9 cellular contexts compared by ENCODE assay signal in genomic region chr15:84714372-84714771, GRCh38. TPM values are rescaled to one million over a fixed set of nuclear protein-coding genes. Genes with fewer than 3 reads are reported as not detected.
DNase-seq lines count a peak whose midpoint lies in the region; ATAC-seq and TF ChIP-seq lines count a peak whose summit lies in the region.
"Had no signal": no experiment of that assay in that cellular context is flagged by ENCODE, and none has a peak within 500 bp of the region (broad histone marks: within the 10 kb centered on the region; RNA-seq: fewer than 3 reads in every experiment).

No MANE protein-coding gene starts in this region.

- peak overlapping the region; percentile 98 to 100 for H3K4me3 Mint-ChIP-seq in CD14-positive monocyte
- H3K4me3 Mint-ChIP-seq in naive thymus-derived CD8-positive, alpha-beta T cell = peak overlapping the region; percentile 91 to 100 (median 94)

- peaks cover 0 to 2% (median 0%) of the 10 kb centered on the region in 3 donors for H3K27me3 Mint-ChIP-seq in CD14-positive monocyte (ENCODE audit: low read depth in 3 of 3)
- no peaks in the 10 kb centered on the region for H3K27me3 Mint-ChIP-seq in naive thymus-derived CD8-positive, alpha-beta T cell

- H3K4me1 Mint-ChIP-seq in CD14-positive monocyte = peaks cover 43% of the 10 kb centered on the region
- peaks cover 14 to 60% (median 45%) of the 10 kb centered on the region in 4 donors for H3K4me1 Mint-ChIP-seq in naive thymus-derived CD8-positive, alpha-beta T cell

- POLR2A ChIA-PET in naive thymus-derived CD8-positive, alpha-beta T cell (lab: Charles Lee) = interaction anchor here (0.5 to 15.6 kb wide), 11 partner anchors 12 to 998 kb away, joined by 3 to 434 read pairs (median 4); partner anchors contain the start of genes NMB, WDR73 and ZNF592

- no TSS peak for BruUV-seq in mammary epithelial cell (replicated peaks; lab: Mats Ljungman, UMichigan)

- peak overlapping the region; percentile 97 for H3K4me2 ChIP-seq in mammary epithelial cell (ENCODE audit: insufficient read depth, low read depth, low read length)

- intact Hi-C loops in CD14-positive monocyte (cut with micrococcal nuclease) (loop anchor here in 1 of 2 donors (10.0 kb wide), 2 partner anchors 60 to 270 kb away; partner anchors contain the start of genes NMB, PDE8A and WDR73), mammary epithelial cell (cut with micrococcal nuclease) (no loop called here)

- H3K4me1 ChIP-seq in mammary epithelial cell (ENCODE audit: insufficient read depth, low read length) = peaks cover 10% of the 10 kb centered on the region

- WGBS in mammary epithelial cell (ENCODE audit: low coverage, missing lambda C conversion rate) = 48% methylated on average over 5 of the region's 5 CpGs

- CTCF ChIA-PET in mammary epithelial cell (lab: Charles Lee; ENCODE audit: low non-redundant PET) = no interaction called here

- peaks cover 67% of the 10 kb centered on the region for H3K79me2 ChIP-seq in mammary epithelial cell (ENCODE audit: insufficient read depth, low read length)

- no peaks in the 10 kb centered on the region for H3K27me3 ChIP-seq in mammary epithelial cell (ENCODE audit: insufficient read depth, low read length)

- no peak for ATAC-seq in naive thymus-derived CD8-positive, alpha-beta T cell
- no peak for ATAC-seq in HG02981 (IDR thresholded peaks at IDR 0.05; ENCODE audit: unreplicated experiment)

- DNase-seq in CD14-positive monocyte (ENCODE audit: low spot score) (no peak), mammary epithelial cell (no peak), NAMALWA (ENCODE audit: low spot score) (no peak), midbrain (lab: John Stamatoyannopoulos, UW) (no peak), NCI-H524 (lab: John Stamatoyannopoulos, UW) (no peak)
- no peak for DNase-seq in naive thymus-derived CD8-positive, alpha-beta T cell
- DNase-seq: NCI-H526 had no signal

- peak overlapping the region; percentile 87 for H3K9ac ChIP-seq in mammary epithelial cell (ENCODE audit: insufficient read depth, low read length)

- H3K9me3 ChIP-seq in KOPT-K1 (ENCODE audit: insufficient read depth, low read length, poor library complexity, severe bottlenecking) (no peaks in the 10 kb centered on the region), mammary epithelial cell (replicated peaks; ENCODE audit: insufficient read depth, low read length) (no peaks in the 10 kb centered on the region)

- peak overlapping the region; percentile 71 to 97 (median 85) for H3K4me3 ChIP-seq in mammary epithelial cell (replicated peaks in 1 of 3; ENCODE audit: insufficient read depth in 1 of 3, low read depth in 2 of 3, low read length in 3 of 3)

- H3K27ac Mint-ChIP-seq in CD14-positive monocyte = peak overlapping the region in 5 of 7 donors; percentile 4 to 100 (median 44)
- peak overlapping the region in 5 of 10 donors; percentile 1 to 100 (median 68) for H3K27ac Mint-ChIP-seq in naive thymus-derived CD8-positive, alpha-beta T cell

- peaks cover 0 to 4% (median 0%) of the 10 kb centered on the region in 7 donors for H3K9me3 Mint-ChIP-seq in CD14-positive monocyte
- no peaks in the 10 kb centered on the region for H3K9me3 Mint-ChIP-seq in naive thymus-derived CD8-positive, alpha-beta T cell

- H3K27ac ChIP-seq in KOPT-K1 (ENCODE audit: low read depth, low read length, poor library complexity, severe bottlenecking) = peak overlapping the region; percentile 78
- peak overlapping the region; percentile 66 for H3K27ac ChIP-seq in mammary epithelial cell (ENCODE audit: insufficient read depth, low read depth, low read length)

- TF ChIP-seq CTCF in CD14-positive monocyte (IDR thresholded peaks at IDR 0.05) = no peak
- TF ChIP-seq CTCF in mammary epithelial cell (conservative IDR thresholded peaks at IDR 0.05 in 1 of 2, IDR thresholded peaks at IDR 0.05 in 1 of 2; ENCODE audit: extremely low read depth in 1 of 2, insufficient read depth in 1 of 2, low read depth in 1 of 2, low read length in 2 of 2) = no peak

- dilution Hi-C loops in mammary epithelial cell (cut with HindIII; ENCODE audit: low sequenced_read_pairs) = no loop called here

- peaks cover 2% of the 10 kb centered on the region for H4K20me1 ChIP-seq in mammary epithelial cell (ENCODE audit: insufficient read depth, low read length)

- no peak overlapping the region for H2AFZ ChIP-seq in mammary epithelial cell (ENCODE audit: low read depth, low read length)

- peaks cover 18% of the 10 kb centered on the region for H3K36me3 ChIP-seq in KOPT-K1 (ENCODE audit: insufficient read depth, low read length)
- no peaks in the 10 kb centered on the region for H3K36me3 ChIP-seq in mammary epithelial cell (ENCODE audit: insufficient read depth, low read length)

- peaks cover 5 to 33% of the 10 kb centered on the region in 2 donors for H3K36me3 Mint-ChIP-seq in CD14-positive monocyte
- peaks cover 2 to 25% (median 5%) of the 10 kb centered on the region in 3 donors for H3K36me3 Mint-ChIP-seq in naive thymus-derived CD8-positive, alpha-beta T cell

- in situ Hi-C loops in mammary epithelial cell (cut with MboI; ENCODE audit: low sequenced_read_pairs in 2 of 2) = no loop called here

RNA-seq across cellular contexts. Expression of gene SEC11A, which starts 1.6 kb away (rescaled TPM):
- polyA plus RNA-seq in CD14-positive monocyte (100 to 1,000 TPM; 154 to 166 TPM), mammary epithelial cell (107 TPM)
- total RNA-seq in mammary epithelial cell = 100 to 1,000 TPM; 130 to 146 TPM
- polyA minus RNA-seq in mammary epithelial cell = 39.0 TPM
- total RNA-seq in naive thymus-derived CD8-positive, alpha-beta T cell = 10 to 100 TPM; 68.3 to 70.6 TPM
- 100 to 1,000 TPM; 103 to 128 (median 119) TPM for polyA plus RNA-seq in naive thymus-derived CD8-positive, alpha-beta T cell

RNA-seq across cellular contexts. Expression of gene ZNF592, which starts 34.0 kb away (rescaled TPM):
- polyA plus RNA-seq in CD14-positive monocyte (1 to 10 TPM; 2.8 to 5.0 TPM), mammary epithelial cell (9.1 TPM)
- 10 to 100 TPM in 1 of 2 donors, 1 to 10 TPM in 1; 9.7 to 19.5 TPM for total RNA-seq in mammary epithelial cell
- polyA minus RNA-seq in mammary epithelial cell = 20.7 TPM
- 10 to 100 TPM; 39.6 to 40.7 TPM for total RNA-seq in naive thymus-derived CD8-positive, alpha-beta T cell
- 1 to 10 TPM; 3.2 to 9.4 (median 4.1) TPM for polyA plus RNA-seq in naive thymus-derived CD8-positive, alpha-beta T cell

RNA-seq across cellular contexts. Expression of gene NMB, which starts 56.4 kb away (rescaled TPM):
- polyA plus RNA-seq in CD14-positive monocyte (under 1 TPM; 0.45 to 0.81 TPM), mammary epithelial cell (4.0 TPM)
- total RNA-seq in mammary epithelial cell = 1 to 10 TPM; 1.0 to 3.7 TPM
- not detected for polyA minus RNA-seq in mammary epithelial cell
- total RNA-seq in naive thymus-derived CD8-positive, alpha-beta T cell = 1 to 10 TPM; 1.6 to 2.1 TPM
- polyA plus RNA-seq in naive thymus-derived CD8-positive, alpha-beta T cell = 1 to 10 TPM; 1.9 to 5.7 (median 3.3) TPM
